Comparison of ENCODE assay signal across 1 cellular context in genomic region chr15:74431645-74432044, GRCh38.
TF ChIP-seq lines count a peak whose summit lies in the region.

No MANE protein-coding gene starts in this region.

TF ChIP-seq in neural cell, 6 proteins besides CTCF, POLR2A, EP300 and RAD21 (continued from another document):
- TF ChIP-seq POLR2AphosphoS5 (IDR thresholded peaks at IDR 0.05): no peak
- no peak for TF ChIP-seq REST (IDR thresholded peaks at IDR 0.05; ENCODE audit: borderline replicate concordance)
